ENCODE assay signal across 8 cellular contexts in genomic region chr20:3846740-3847418, GRCh38.
DNase-seq lines count a peak whose midpoint lies in the region; ATAC-seq lines count a peak whose summit lies in the region.

Gene MAVS (plus strand): TSS chr20:3846834. CDS start chr20:3854625, 7,791 bp downstream.

- DNase-seq in AG08395 (ENCODE audit: low spot score) (peak; percentile 94), NCI-H2227 treated with DMSO at 0.1 percent for 48 hours (lab: John Stamatoyannopoulos, UW) (peak; percentile 84), islet precursor cell (peak; percentile 93)
- peak; percentile 70 for DNase-seq in central memory CD8-positive, alpha-beta T cell (ENCODE audit: low spot score in 2 of 2)
- DNase-seq in stimulated activated CD4-positive, alpha-beta T cell treated with anti-CD3 and anti-CD28 coated beads, Interleukin-12 subunit alpha, Interleukin-12 subunit beta, amount 100 ng/mL, for 4 hours = peak; percentile 87

- peak; percentile 69 for ATAC-seq in GM18873 (IDR thresholded peaks at IDR 0.05; ENCODE audit: low FRiP score, unreplicated experiment)
- ATAC-seq in HG03135 (IDR thresholded peaks at IDR 0.05; ENCODE audit: unreplicated experiment) = peak; percentile 90
- ATAC-seq in activated CD4-positive, CD25-positive, alpha-beta regulatory T cell treated with anti-CD3 and anti-CD28 coated beads, Interleukin-2, amount 50 U/mL, for 24 hours = peak; percentile 98 to 99
- peak; percentile 94 for ATAC-seq in central memory CD8-positive, alpha-beta T cell (replicated peaks; ENCODE audit: extremely low read depth, poor library complexity, severe bottlenecking)

- H3K4me3 Mint-ChIP-seq in central memory CD8-positive, alpha-beta T cell = peak within 1 kb of the TSS; percentile 87

- H3K27me3 Mint-ChIP-seq in central memory CD8-positive, alpha-beta T cell = no peaks in the 10 kb centered on the region

- H3K27ac Mint-ChIP-seq in central memory CD8-positive, alpha-beta T cell (ENCODE audit: low read depth) = peak within 1 kb of the TSS; percentile 91

- H3K36me3 Mint-ChIP-seq in central memory CD8-positive, alpha-beta T cell (ENCODE audit: insufficient read depth) = peaks cover 5% of the 10 kb centered on the region

- no peaks in the 10 kb centered on the region for H3K9me3 Mint-ChIP-seq in central memory CD8-positive, alpha-beta T cell

- H3K4me1 Mint-ChIP-seq in central memory CD8-positive, alpha-beta T cell = peaks cover 30% of the 10 kb centered on the region

Comparison
In these comparisons a context has a peak if more than half of its experiments do, and no peak if none do; other contexts are left out.
1. Peak in every context shown above with its lines: DNase-seq and ATAC-seq.